In the genomic region with DNA sequence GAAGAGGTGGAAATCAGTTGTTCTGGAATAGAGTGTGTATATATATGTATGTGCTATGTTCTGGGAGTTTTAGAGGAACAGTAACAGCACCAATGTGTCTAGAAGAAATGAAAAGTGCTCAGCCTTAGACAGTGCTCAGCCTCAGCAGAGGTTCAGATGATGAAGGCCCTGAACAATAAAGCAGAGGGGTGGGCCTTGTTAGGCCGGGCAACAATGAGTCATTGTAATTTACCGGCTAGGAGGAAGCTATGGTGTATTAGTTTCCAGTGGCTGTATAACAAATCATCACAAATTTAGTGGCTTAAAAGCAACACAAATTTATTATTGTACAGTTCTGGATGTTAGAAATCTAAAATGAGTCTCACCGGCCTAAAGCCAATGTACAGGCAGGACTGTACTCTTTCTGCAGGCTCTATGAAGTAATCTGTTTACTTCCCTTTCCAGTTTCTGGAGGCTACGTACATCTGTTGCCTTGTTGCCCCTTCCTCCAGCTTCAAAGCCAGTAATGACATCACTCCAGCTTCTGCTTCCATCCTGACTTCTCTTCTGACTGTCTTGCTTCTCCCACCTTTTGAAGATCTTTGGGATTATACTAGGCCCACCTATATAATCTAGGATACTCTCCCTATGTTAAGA, we compare ENCODE assay signal across 11 cellular contexts.
DNase-seq lines count a peak whose midpoint lies in the region; ATAC-seq, FAIRE-seq and TF ChIP-seq lines count a peak whose summit lies in the region.
"Had no signal": no experiment of that assay in that cellular context is flagged by ENCODE, and none has a peak within 500 bp of the region (broad histone marks: within the 10 kb centered on the region; RNA-seq: fewer than 3 reads in every experiment).

No MANE protein-coding gene starts in this region.

- H3K36me3 ChIP-seq in breast epithelium, result no peaks in the 10 kb centered on the region
- H3K36me3 ChIP-seq in kidney (ENCODE audit: control insufficient read depth in 1 of 2, insufficient read depth in 2 of 2, low read length in 2 of 2), result no peaks in the 10 kb centered on the region
- no peaks in the 10 kb centered on the region for H3K36me3 ChIP-seq in upper lobe of right lung

- H3K4me1 Mint-ChIP-seq in MCF 10A (ENCODE audit: insufficient read depth, unreplicated experiment), result peaks cover 15% of the 10 kb centered on the region

- intact Hi-C loops in MCF 10A (cut with micrococcal nuclease), result no loop called here
- intact Hi-C loops in breast epithelium (cut with DNase I; ENCODE audit: low total_unique reads), result no loop called here
- intact Hi-C loops in kidney (cut with DNase I), result no loop called here
- intact Hi-C loops in upper lobe of right lung (cut with DNase I), result no loop called here

- TF ChIP-seq CTCF in MCF 10A (IDR thresholded peaks at IDR 0.05; ENCODE audit: unreplicated experiment) (no peak), breast epithelium (IDR thresholded peaks at IDR 0.05) (no peak), astrocyte of the spinal cord (IDR thresholded peaks at IDR 0.05; ENCODE audit: low read depth, low read length) (no peak), kidney (IDR thresholded peaks at IDR 0.05; ENCODE audit: borderline replicate concordance, extremely low read depth, insufficient read depth) (no peak), upper lobe of right lung (IDR thresholded peaks at IDR 0.05) (no peak)

- H3K4me1 ChIP-seq in breast epithelium (no peaks in the 10 kb centered on the region), kidney (ENCODE audit: control insufficient read depth in 1 of 2, insufficient read depth in 1 of 2, low read depth in 1 of 2, low read length in 2 of 2) (no peaks in the 10 kb centered on the region), upper lobe of right lung (peaks cover 6% of the 10 kb centered on the region)

- POLR2A ChIA-PET in MCF 10A (lab: Yijun Ruan, JAX), result interaction anchor here (0.7 to 1.7 kb wide), 2 partner anchors 38 to 380 kb away, joined by 4 read pairs; no protein-coding TSS in a partner anchor

- H3K27me3 ChIP-seq in breast epithelium, result no peaks in the 10 kb centered on the region
- H3K27me3 ChIP-seq in upper lobe of right lung, result no peaks in the 10 kb centered on the region

- H3K9me3 ChIP-seq in breast epithelium (no peaks in the 10 kb centered on the region), kidney (ENCODE audit: control insufficient read depth in 1 of 2, low read length in 2 of 2) (no peaks in the 10 kb centered on the region), upper lobe of right lung (no peaks in the 10 kb centered on the region)
- H3K9me3 ChIP-seq: SK-N-SH had no signal

- in situ Hi-C loops in astrocyte of the spinal cord (cut with HindIII; ENCODE audit: low sequenced_read_pairs), result no loop called here

- no peak for TF ChIP-seq POLR2A in breast epithelium (IDR thresholded peaks at IDR 0.05)

- H3K36me3 Mint-ChIP-seq in MCF 10A (ENCODE audit: insufficient read depth, unreplicated experiment), result no peaks in the 10 kb centered on the region
- H3K36me3 Mint-ChIP-seq: activated CD4-positive, alpha-beta memory T cell treated with anti-CD3 and anti-CD28 coated beads for 36 hours had no signal

- peak; percentile 87 for ATAC-seq in upper lobe of right lung

- H3K4me3 ChIP-seq in breast epithelium (no peak overlapping the region), astrocyte of the spinal cord (ENCODE audit: low read depth, low read length) (no peak overlapping the region), kidney (ENCODE audit: low read length in 2 of 2) (no peak overlapping the region), upper lobe of right lung (no peak overlapping the region)

- DNase-seq in MCF 10A (ENCODE audit: unreplicated experiment) (peak; percentile 10), breast epithelium (ENCODE audit: low spot score in 2 of 2) (no peak), astrocyte of the spinal cord (ENCODE audit: low read depth, low spot score) (peak; percentile 52), kidney (no peak), upper lobe of right lung (no peak), NCI-H345 treated with DMSO at 0.1 percent for 48 hours (lab: John Stamatoyannopoulos, UW; ENCODE audit: unreplicated experiment) (no peak), NCI-H187 treated with DMSO at 0.1 percent for 48 hours (lab: John Stamatoyannopoulos, UW) (no peak), NCI-H82 treated with DMSO at 0.1 percent for 48 hours (lab: John Stamatoyannopoulos, UW; ENCODE audit: unreplicated experiment) (no peak)
- DNase-seq: activated CD4-positive, alpha-beta memory T cell treated with anti-CD3 and anti-CD28 coated beads for 36 hours; SK-N-SH had no signal

- H3K27ac Mint-ChIP-seq in MCF 10A (ENCODE audit: low read depth, unreplicated experiment), result no peak overlapping the region
- H3K27ac Mint-ChIP-seq: activated CD4-positive, alpha-beta memory T cell treated with anti-CD3 and anti-CD28 coated beads for 36 hours had no signal

- no peak for FAIRE-seq in kidney (lab: Jason Lieb, UNC)

- no peaks in the 10 kb centered on the region for H3K27me3 Mint-ChIP-seq in MCF 10A (ENCODE audit: insufficient read depth, unreplicated experiment)

- H3K9me3 Mint-ChIP-seq in MCF 10A (ENCODE audit: unreplicated experiment), result no peaks in the 10 kb centered on the region
- H3K9me3 Mint-ChIP-seq: activated CD4-positive, alpha-beta memory T cell treated with anti-CD3 and anti-CD28 coated beads for 36 hours had no signal

- H3K9ac ChIP-seq in kidney (ENCODE audit: low read length in 2 of 2), result no peak overlapping the region
- H3K9ac ChIP-seq: SK-N-SH had no signal

- CTCF ChIA-PET in MCF 10A (lab: Yijun Ruan, JAX), result no interaction called here

- no peak overlapping the region for H3K4me3 Mint-ChIP-seq in MCF 10A (ENCODE audit: unreplicated experiment)
- H3K4me3 Mint-ChIP-seq: activated CD4-positive, alpha-beta memory T cell treated with anti-CD3 and anti-CD28 coated beads for 36 hours had no signal

- no peak overlapping the region for H3K27ac ChIP-seq in breast epithelium
- H3K27ac ChIP-seq in kidney (ENCODE audit: low read depth in 2 of 2, low read length in 2 of 2), result peak overlapping the region; percentile 13 to 15
- H3K27ac ChIP-seq in upper lobe of right lung, result peak overlapping the region; percentile 56
- H3K27ac ChIP-seq: epithelial cell of prostate had no signal

- BruUV-seq in MCF 10A (replicated peaks; lab: Mats Ljungman, UMichigan), result no TSS peak

Comparison
In these comparisons a context has a peak if more than half of its experiments do, and no peak if none do; other contexts are left out.
1. DNase-seq: peak in MCF 10A (single experiment) and astrocyte of the spinal cord (single experiment); none in breast epithelium (0 of 2), kidney (single experiment), upper lobe of right lung (single experiment), NCI-H345 treated with DMSO at 0.1 percent for 48 hours (single experiment), NCI-H187 treated with DMSO at 0.1 percent for 48 hours (single experiment) and NCI-H82 treated with DMSO at 0.1 percent for 48 hours (single experiment).
2. H3K27ac ChIP-seq: peak in kidney (2 of 2) and upper lobe of right lung (single experiment); none in breast epithelium (0 of 2).